Comparison of ENCODE assay signal across 1 cellular context in genomic region chr6:137894378-137894777, GRCh38.
TF ChIP-seq lines count a peak whose summit lies in the region.

No MANE protein-coding gene starts in this region.

TF ChIP-seq in K562, 482 proteins besides CTCF, POLR2A, EP300 and RAD21:
- peak; percentile 79 for TF ChIP-seq ZBTB33 (CRISPR knock-in tag; IDR thresholded peaks at IDR 0.05)
- TF ChIP-seq YY1 (IDR thresholded peaks at IDR 0.05; ENCODE audit: borderline replicate concordance in 1 of 3, control insufficient read depth in 1 of 3, extremely low read depth in 1 of 3, insufficient read depth in 3 of 3, insufficient read length in 1 of 3, insufficient replicate concordance in 2 of 3, low read depth in 1 of 3, low read length in 2 of 3) = peak in 1 of 3 experiments; percentile 62
- TF ChIP-seq EHMT2 (IDR thresholded peaks at IDR 0.05) = peak; percentile 66; the same call in 1 of the 2 replicates
- TF ChIP-seq CHAMP1 (IDR thresholded peaks at IDR 0.05) = 0 out of 2 replicates have a peak, but pooled peaks have one; percentile 47
TF ChIP-seq in K562: peak in this region for 4; not testable (repeated sequence) for 478.
